Comparison of ENCODE assay signal across 1 cellular context in genomic region chr2:152694161-152694661, GRCh38.
TF ChIP-seq lines count a peak whose summit lies in the region.

No MANE protein-coding gene starts in this region.

TF ChIP-seq in HepG2, 621 proteins besides CTCF, POLR2A, EP300 and RAD21:
- TF ChIP-seq ZNF275 (CRISPR knock-in tag; IDR thresholded peaks at IDR 0.05; ENCODE audit: borderline replicate concordance) (no peak), RBM22 (optimal IDR thresholded peaks at IDR 0.05; ENCODE audit: low read length) (peak; percentile 44)
TF ChIP-seq in HepG2: peak in this region for 1.
